1 cellular context compared by ENCODE assay signal in the genomic region with DNA sequence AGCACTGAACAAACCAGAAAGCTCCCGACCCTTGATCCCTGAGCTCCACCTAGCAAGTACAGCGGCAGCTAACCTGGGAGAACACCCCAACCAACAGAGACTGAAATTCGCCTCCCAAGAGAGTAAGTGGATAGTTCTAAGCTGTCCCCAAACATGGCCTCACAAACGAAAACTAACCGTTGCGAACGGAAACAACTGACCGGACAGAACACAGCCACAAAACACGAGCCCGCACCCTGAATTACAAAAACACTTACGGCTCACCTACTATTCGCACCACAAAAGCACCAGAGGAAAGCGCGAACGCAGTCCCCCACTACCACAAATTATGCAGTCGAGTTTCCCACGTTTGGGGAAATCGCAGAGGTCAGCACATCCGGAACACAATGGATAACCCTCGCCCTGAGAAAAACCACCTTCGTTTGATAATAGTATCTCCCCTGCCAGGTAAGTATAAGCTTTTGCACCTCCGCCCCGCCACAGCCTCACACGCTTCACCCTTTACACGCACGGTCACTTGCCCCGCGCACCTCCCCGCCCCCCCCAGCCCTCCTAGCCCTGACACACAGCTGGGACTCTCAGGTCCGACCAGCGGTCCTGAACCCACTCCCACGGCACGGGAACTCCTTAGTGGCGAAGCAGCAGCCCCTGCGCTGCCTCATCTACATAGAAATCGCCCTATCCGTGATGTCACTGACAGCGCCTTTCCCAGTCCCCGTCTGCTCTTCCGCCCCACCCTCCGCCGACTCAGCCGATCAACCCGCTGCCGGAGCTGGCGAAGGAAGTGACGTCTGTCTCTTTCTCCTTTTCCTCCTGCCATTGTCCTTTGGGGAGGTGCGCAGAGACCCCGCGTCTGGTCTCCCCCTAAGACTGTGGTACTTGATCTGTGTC.
TF ChIP-seq lines count a peak whose summit lies in the region.

No MANE protein-coding gene starts in this region.

TF ChIP-seq in K562, 482 proteins besides CTCF, POLR2A, EP300 and RAD21 (continued from another document and continues in another):
- TF ChIP-seq, protein P1, sequence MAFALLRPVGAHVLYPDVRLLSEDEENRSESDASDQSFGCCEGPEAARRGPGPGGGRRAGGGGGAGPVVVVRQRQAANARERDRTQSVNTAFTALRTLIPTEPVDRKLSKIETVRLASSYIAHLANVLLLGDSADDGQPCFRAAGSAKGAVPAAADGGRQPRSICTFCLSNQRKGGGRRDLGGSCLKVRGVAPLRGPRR (CRISPR knock-in tag; IDR thresholded peaks at IDR 0.05), result peak; percentile 64; the same call in 1 of the 2 replicates
- peak in 1 of 2 experiments; percentile 91; a peak in 2 of 4 replicates for TF ChIP-seq FOXA3 (CRISPR knock-in tag; conservative IDR thresholded peaks at IDR 0.05 in 1 of 2, IDR thresholded peaks at IDR 0.05 in 1 of 2)
- TF ChIP-seq ZKSCAN8 (CRISPR knock-in tag; IDR thresholded peaks at IDR 0.05), result peak; percentile 64; the same call in 1 of the 2 replicates
- peak; percentile 76 for TF ChIP-seq POLR2G (IDR thresholded peaks at IDR 0.05; ENCODE audit: low read depth, low read length)
- TF ChIP-seq, protein P2, sequence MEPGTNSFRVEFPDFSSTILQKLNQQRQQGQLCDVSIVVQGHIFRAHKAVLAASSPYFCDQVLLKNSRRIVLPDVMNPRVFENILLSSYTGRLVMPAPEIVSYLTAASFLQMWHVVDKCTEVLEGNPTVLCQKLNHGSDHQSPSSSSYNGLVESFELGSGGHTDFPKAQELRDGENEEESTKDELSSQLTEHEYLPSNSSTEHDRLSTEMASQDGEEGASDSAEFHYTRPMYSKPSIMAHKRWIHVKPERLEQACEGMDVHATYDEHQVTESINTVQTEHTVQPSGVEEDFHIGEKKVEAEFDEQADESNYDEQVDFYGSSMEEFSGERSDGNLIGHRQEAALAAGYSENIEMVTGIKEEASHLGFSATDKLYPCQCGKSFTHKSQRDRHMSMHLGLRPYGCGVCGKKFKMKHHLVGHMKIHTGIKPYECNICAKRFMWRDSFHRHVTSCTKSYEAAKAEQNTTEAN (CRISPR knock-in tag; IDR thresholded peaks at IDR 0.05), result peak; percentile 85; the same call in 1 of the 2 replicates
- TF ChIP-seq, protein P3, sequence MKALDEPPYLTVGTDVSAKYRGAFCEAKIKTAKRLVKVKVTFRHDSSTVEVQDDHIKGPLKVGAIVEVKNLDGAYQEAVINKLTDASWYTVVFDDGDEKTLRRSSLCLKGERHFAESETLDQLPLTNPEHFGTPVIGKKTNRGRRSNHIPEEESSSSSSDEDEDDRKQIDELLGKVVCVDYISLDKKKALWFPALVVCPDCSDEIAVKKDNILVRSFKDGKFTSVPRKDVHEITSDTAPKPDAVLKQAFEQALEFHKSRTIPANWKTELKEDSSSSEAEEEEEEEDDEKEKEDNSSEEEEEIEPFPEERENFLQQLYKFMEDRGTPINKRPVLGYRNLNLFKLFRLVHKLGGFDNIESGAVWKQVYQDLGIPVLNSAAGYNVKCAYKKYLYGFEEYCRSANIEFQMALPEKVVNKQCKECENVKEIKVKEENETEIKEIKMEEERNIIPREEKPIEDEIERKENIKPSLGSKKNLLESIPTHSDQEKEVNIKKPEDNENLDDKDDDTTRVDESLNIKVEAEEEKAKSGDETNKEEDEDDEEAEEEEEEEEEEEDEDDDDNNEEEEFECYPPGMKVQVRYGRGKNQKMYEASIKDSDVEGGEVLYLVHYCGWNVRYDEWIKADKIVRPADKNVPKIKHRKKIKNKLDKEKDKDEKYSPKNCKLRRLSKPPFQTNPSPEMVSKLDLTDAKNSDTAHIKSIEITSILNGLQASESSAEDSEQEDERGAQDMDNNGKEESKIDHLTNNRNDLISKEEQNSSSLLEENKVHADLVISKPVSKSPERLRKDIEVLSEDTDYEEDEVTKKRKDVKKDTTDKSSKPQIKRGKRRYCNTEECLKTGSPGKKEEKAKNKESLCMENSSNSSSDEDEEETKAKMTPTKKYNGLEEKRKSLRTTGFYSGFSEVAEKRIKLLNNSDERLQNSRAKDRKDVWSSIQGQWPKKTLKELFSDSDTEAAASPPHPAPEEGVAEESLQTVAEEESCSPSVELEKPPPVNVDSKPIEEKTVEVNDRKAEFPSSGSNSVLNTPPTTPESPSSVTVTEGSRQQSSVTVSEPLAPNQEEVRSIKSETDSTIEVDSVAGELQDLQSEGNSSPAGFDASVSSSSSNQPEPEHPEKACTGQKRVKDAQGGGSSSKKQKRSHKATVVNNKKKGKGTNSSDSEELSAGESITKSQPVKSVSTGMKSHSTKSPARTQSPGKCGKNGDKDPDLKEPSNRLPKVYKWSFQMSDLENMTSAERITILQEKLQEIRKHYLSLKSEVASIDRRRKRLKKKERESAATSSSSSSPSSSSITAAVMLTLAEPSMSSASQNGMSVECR (CRISPR knock-in tag; IDR thresholded peaks at IDR 0.05), result peak; percentile 76; the same call in 1 of the 2 replicates
- TF ChIP-seq BACH1 (tag; IDR thresholded peaks at IDR 0.05), result peak; percentile 44; the same call in 1 of the 2 replicates
- peak; percentile 99 for TF ChIP-seq PML (IDR thresholded peaks at IDR 0.05; ENCODE audit: low read length)
- TF ChIP-seq NUFIP1 (IDR thresholded peaks at IDR 0.05; ENCODE audit: partially characterized antibody), result peak; percentile 69
- TF ChIP-seq ZNF134 (CRISPR knock-in tag; conservative IDR thresholded peaks at IDR 0.05), result peak; percentile 79; the same call in 1 of the 2 replicates
- TF ChIP-seq ZNF589 (CRISPR knock-in tag; IDR thresholded peaks at IDR 0.05; ENCODE audit: low read depth), result peak; percentile 78; the same call in 1 of the 2 replicates
- TF ChIP-seq ESRRB (CRISPR knock-in tag; IDR thresholded peaks at IDR 0.05; ENCODE audit: borderline replicate concordance), result peak; percentile 100
- TF ChIP-seq, protein P4, sequence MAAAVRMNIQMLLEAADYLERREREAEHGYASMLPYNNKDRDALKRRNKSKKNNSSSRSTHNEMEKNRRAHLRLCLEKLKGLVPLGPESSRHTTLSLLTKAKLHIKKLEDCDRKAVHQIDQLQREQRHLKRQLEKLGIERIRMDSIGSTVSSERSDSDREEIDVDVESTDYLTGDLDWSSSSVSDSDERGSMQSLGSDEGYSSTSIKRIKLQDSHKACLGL (CRISPR knock-in tag; IDR thresholded peaks at IDR 0.05; ENCODE audit: borderline replicate concordance, poor library complexity, severe bottlenecking), result peak; percentile 56
- peak; percentile 98 for TF ChIP-seq NR4A1 (CRISPR knock-in tag; IDR thresholded peaks at IDR 0.05)
- peak; percentile 76; the same call in 1 of the 2 replicates for TF ChIP-seq NR4A1 (tag; IDR thresholded peaks at IDR 0.05)
- TF ChIP-seq, protein P5, sequence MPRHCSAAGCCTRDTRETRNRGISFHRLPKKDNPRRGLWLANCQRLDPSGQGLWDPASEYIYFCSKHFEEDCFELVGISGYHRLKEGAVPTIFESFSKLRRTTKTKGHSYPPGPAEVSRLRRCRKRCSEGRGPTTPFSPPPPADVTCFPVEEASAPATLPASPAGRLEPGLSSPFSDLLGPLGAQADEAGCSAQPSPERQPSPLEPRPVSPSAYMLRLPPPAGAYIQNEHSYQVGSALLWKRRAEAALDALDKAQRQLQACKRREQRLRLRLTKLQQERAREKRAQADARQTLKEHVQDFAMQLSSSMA (CRISPR knock-in tag; IDR thresholded peaks at IDR 0.05), result peak; percentile 97
- peak; percentile 62 for TF ChIP-seq HNRNPLL (IDR thresholded peaks at IDR 0.05; ENCODE audit: low read depth, low read length, poor library complexity, severe bottlenecking)
- TF ChIP-seq, protein P6, sequence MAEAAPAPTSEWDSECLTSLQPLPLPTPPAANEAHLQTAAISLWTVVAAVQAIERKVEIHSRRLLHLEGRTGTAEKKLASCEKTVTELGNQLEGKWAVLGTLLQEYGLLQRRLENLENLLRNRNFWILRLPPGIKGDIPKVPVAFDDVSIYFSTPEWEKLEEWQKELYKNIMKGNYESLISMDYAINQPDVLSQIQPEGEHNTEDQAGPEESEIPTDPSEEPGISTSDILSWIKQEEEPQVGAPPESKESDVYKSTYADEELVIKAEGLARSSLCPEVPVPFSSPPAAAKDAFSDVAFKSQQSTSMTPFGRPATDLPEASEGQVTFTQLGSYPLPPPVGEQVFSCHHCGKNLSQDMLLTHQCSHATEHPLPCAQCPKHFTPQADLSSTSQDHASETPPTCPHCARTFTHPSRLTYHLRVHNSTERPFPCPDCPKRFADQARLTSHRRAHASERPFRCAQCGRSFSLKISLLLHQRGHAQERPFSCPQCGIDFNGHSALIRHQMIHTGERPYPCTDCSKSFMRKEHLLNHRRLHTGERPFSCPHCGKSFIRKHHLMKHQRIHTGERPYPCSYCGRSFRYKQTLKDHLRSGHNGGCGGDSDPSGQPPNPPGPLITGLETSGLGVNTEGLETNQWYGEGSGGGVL (CRISPR knock-in tag; IDR thresholded peaks at IDR 0.05), result 0 out of 2 replicates have a peak, but pooled peaks have one; percentile 53
- TF ChIP-seq, protein P7, sequence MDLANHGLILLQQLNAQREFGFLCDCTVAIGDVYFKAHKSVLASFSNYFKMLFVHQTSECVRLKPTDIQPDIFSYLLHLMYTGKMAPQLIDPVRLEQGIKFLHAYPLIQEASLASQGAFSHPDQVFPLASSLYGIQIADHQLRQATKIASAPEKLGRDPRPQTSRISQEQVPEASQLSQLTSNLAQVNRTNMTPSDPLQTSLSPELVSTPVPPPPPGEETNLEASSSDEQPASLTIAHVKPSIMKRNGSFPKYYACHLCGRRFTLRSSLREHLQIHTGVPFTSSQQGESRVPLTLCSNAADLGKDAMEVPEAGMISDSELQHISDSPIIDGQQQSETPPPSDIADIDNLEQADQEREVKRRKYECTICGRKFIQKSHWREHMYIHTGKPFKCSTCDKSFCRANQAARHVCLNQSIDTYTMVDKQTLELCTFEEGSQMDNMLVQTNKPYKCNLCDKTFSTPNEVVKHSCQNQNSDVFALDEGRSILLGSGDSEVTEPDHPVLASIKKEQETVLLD (IDR thresholded peaks at IDR 0.05), result peak; percentile 50; the same call in 1 of the 2 replicates
- peak; percentile 67 for TF ChIP-seq MAFG (tag; conservative IDR thresholded peaks at IDR 0.05)
- TF ChIP-seq SOX6 (IDR thresholded peaks at IDR 0.05), result peak; percentile 95
- TF ChIP-seq, protein P8, sequence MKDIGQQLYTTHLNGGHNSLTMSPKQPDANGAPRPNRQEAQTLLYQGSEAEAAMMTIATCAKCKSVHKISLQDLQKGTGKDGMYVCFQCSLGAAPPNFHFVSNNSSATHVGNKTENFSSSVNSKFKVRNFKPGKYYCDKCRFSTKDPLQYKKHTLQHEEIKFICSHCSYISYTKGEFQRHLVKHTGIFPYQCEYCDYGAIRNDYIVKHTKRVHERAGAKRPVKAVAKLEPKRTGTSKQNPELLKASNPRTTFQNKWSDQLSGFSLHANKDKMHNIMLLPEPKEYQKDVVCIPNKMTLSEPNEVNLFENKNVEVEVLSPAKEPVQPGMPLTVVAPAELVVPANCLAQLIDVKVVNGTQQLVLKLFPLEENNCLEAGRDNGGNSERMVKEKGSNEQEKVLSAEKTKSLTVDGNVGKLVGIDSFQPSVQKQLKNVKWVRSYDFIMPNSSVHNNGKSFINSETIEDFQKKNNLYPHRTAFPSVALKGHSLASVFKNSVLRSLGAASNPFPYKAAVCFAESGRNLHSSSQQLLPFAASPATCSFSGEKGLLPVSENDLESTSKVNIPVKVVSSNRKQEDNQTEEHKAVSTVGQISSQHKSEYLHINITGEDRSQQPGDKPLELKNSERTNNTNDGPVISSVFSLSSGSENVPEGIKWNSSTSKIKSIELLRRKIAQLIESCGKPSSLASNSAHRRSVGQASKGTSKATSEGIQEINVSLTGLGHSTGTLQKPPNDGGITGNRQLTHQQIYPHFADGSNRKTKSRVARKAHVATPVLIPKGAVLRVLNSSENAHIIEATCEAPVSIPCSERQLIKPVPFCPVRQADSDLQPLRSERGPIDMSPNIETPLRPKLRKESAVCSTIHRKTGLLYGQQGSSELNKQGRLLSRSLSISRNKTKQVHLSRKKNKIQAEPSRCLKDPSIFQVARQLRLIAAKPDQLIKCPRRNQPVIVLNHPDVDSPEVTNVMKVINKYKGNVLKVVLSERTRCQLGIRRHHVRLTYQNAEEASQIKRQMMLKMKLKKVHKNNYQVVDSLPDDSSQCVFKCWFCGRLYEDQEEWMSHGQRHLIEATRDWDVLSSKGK (CRISPR knock-in tag; IDR thresholded peaks at IDR 0.05), result peak; percentile 100
- TF ChIP-seq TAF1 (IDR thresholded peaks at IDR 0.05; ENCODE audit: control insufficient read depth, extremely low read depth, insufficient read depth, low read length, severe bottlenecking), result peak; percentile 44
- TF ChIP-seq, protein P9, sequence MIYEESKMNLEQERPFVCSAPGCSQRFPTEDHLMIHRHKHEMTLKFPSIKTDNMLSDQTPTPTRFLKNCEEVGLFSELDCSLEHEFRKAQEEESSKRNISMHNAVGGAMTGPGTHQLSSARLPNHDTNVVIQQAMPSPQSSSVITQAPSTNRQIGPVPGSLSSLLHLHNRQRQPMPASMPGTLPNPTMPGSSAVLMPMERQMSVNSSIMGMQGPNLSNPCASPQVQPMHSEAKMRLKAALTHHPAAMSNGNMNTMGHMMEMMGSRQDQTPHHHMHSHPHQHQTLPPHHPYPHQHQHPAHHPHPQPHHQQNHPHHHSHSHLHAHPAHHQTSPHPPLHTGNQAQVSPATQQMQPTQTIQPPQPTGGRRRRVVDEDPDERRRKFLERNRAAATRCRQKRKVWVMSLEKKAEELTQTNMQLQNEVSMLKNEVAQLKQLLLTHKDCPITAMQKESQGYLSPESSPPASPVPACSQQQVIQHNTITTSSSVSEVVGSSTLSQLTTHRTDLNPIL (CRISPR knock-in tag; IDR thresholded peaks at IDR 0.05), result peak; percentile 99
- TF ChIP-seq HOXB6 (CRISPR knock-in tag; IDR thresholded peaks at IDR 0.05; ENCODE audit: borderline replicate concordance), result peak; percentile 100
- TF ChIP-seq ZNF696 (CRISPR knock-in tag; conservative IDR thresholded peaks at IDR 0.05), result peak; percentile 99
- TF ChIP-seq, protein P10, sequence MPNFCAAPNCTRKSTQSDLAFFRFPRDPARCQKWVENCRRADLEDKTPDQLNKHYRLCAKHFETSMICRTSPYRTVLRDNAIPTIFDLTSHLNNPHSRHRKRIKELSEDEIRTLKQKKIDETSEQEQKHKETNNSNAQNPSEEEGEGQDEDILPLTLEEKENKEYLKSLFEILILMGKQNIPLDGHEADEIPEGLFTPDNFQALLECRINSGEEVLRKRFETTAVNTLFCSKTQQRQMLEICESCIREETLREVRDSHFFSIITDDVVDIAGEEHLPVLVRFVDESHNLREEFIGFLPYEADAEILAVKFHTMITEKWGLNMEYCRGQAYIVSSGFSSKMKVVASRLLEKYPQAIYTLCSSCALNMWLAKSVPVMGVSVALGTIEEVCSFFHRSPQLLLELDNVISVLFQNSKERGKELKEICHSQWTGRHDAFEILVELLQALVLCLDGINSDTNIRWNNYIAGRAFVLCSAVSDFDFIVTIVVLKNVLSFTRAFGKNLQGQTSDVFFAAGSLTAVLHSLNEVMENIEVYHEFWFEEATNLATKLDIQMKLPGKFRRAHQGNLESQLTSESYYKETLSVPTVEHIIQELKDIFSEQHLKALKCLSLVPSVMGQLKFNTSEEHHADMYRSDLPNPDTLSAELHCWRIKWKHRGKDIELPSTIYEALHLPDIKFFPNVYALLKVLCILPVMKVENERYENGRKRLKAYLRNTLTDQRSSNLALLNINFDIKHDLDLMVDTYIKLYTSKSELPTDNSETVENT (CRISPR knock-in tag; IDR thresholded peaks at IDR 0.05), result peak; percentile 99
